Comparison of ENCODE assay signal across 28 cellular contexts in the genomic region with DNA sequence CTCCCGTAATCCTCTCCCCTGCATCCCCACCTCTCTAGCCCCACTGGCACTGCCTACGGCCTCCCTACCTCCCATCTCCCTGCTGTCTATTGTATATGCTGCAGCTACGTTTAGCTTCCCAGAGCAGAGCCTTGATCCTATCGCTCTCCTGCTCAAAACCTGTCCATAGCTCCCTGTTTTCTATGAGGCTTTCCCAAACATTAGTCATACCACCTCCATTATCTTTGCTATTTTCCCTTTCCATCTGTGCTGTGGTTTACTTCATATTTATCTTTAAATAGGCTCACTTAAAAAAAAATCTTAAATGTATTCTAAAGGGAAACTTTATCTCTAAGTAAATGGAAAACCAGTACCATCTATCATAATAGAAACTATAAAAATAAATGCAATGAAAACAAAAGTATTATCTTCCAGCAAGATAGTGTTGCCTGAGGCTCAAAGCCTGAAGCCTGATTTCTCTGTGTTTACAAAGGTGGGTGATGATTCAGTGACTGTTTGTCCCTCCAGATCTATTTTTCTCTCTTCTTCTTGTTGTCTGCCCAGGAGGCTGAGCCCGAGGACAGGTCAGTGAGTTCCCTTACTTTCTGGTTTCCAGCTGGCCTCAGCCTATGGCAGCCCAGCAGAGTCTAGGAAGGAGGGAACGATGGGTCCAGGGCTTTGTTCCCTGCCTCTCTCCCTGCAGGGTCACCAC.
DNase-seq lines count a peak whose midpoint lies in the region; ATAC-seq, FAIRE-seq and TF ChIP-seq lines count a peak whose summit lies in the region.
"Had no signal": no experiment of that assay in that cellular context is flagged by ENCODE, and none has a peak within 500 bp of the region (broad histone marks: within the 10 kb centered on the region; RNA-seq: fewer than 3 reads in every experiment).

No MANE protein-coding gene starts in this region.

- H3K27me3 Mint-ChIP-seq in CD8-positive, alpha-beta T cell (ENCODE audit: low read depth), result no peaks in the 10 kb centered on the region
- H3K27me3 Mint-ChIP-seq: IgD-negative memory B cell had no signal

- DNase-seq in A172 (ENCODE audit: low spot score), result peak; percentile 23
- no peak for DNase-seq in CD8-positive, alpha-beta T cell
- no peak for DNase-seq in RWPE2 (ENCODE audit: low spot score)
- peak; percentile 68 for DNase-seq in islet precursor cell
- no peak for DNase-seq in heart left ventricle
- no peak for DNase-seq in frontal cortex (ENCODE audit: low spot score in 2 of 2)
- DNase-seq in SKM-1 treated with dmso at 0.1 percent for 144 hours (lab: John Stamatoyannopoulos, UW; ENCODE audit: unreplicated experiment), result no peak
- DNase-seq: activated CD4-positive, alpha-beta T cell treated with anti-CD3 and anti-CD28 coated beads, Interleukin-2, amount 50 U/mL, for 1 hour; amniotic stem cell; dermis blood vessel endothelial cell; DMS53; GF-D8; immature natural killer cell; MG63; NCI-H1417 treated with DMSO at 0.1 percent for 48 hours; NCI-H2171 treated with DMSO at 0.1 percent for 48 hours; NCI-H526 treated with DMSO at 0.1 percent for 48 hours; SHP77; small intestine; stimulated activated CD4-positive, alpha-beta T cell treated with anti-CD3 and anti-CD28 coated beads, Interleukin-2, amount 100 ng/mL, for 48 hours; stimulated activated naive CD4-positive, alpha-beta T cell; thyroid gland had no signal

- CTCF ChIA-PET in CD8-positive, alpha-beta T cell (lab: Charles Lee), result no interaction called here

- H3K36me3 Mint-ChIP-seq in CD8-positive, alpha-beta T cell, result no peaks in the 10 kb centered on the region
- H3K36me3 Mint-ChIP-seq: immature natural killer cell had no signal

- H3K4me3 ChIP-seq in CD8-positive, alpha-beta T cell (ENCODE audit: low read depth, low read length), result no peak overlapping the region
- H3K4me3 ChIP-seq in RWPE2 (ENCODE audit: severe bottlenecking), result no peak overlapping the region
- H3K4me3 ChIP-seq in heart left ventricle, result no peak overlapping the region
- H3K4me3 ChIP-seq: cardiac muscle cell, HAP-1, hepatocyte, MG63, thyroid gland had no signal

- no peak for FAIRE-seq in frontal cortex (lab: Jason Lieb, UNC)
- FAIRE-seq: small intestine had no signal

- POLR2A ChIA-PET in CD8-positive, alpha-beta T cell (lab: Charles Lee), result no interaction called here

- H3K27ac ChIP-seq in CD8-positive, alpha-beta T cell (ENCODE audit: low read depth, low read length), result no peak overlapping the region
- no peak overlapping the region for H3K27ac ChIP-seq in RWPE2 (ENCODE audit: poor library complexity, severe bottlenecking)
- H3K27ac ChIP-seq in heart left ventricle, result no peak overlapping the region
- H3K27ac ChIP-seq: cardiac muscle cell, hepatocyte, thyroid gland, VCaP had no signal

- no peak overlapping the region for H3K4me3 Mint-ChIP-seq in CD8-positive, alpha-beta T cell
- H3K4me3 Mint-ChIP-seq: immature natural killer cell had no signal

- H3K9me3 Mint-ChIP-seq in CD8-positive, alpha-beta T cell, result peaks cover 3% of the 10 kb centered on the region
- H3K9me3 Mint-ChIP-seq: immature natural killer cell had no signal

- TF ChIP-seq CTCF in CD8-positive, alpha-beta T cell (IDR thresholded peaks at IDR 0.05), result no peak
- TF ChIP-seq CTCF in RWPE2 (IDR thresholded peaks at IDR 0.05; ENCODE audit: poor library complexity, severe bottlenecking) (no peak), heart left ventricle (IDR thresholded peaks at IDR 0.05) (no peak)

- intact Hi-C loops in CD8-positive, alpha-beta T cell (cut with DNase I, micrococcal nuclease), result no loop called here
- intact Hi-C loops in heart left ventricle (cut with DNase I), result no loop called here

- H3K27me3 ChIP-seq in CD8-positive, alpha-beta T cell (ENCODE audit: insufficient read depth, low read length), result no peaks in the 10 kb centered on the region
- no peaks in the 10 kb centered on the region for H3K27me3 ChIP-seq in RWPE2 (ENCODE audit: insufficient read depth, poor library complexity, severe bottlenecking)
- no peaks in the 10 kb centered on the region for H3K27me3 ChIP-seq in heart left ventricle
- H3K27me3 ChIP-seq: cardiac muscle cell, hepatocyte, MG63, thyroid gland had no signal

- 68 to 78% (median 73%) methylated on average over 6 of the region's 6 CpGs for WGBS in heart left ventricle, 4 donors

- TF ChIP-seq POLR2A in heart left ventricle (IDR thresholded peaks at IDR 0.05), result no peak

- no peaks in the 10 kb centered on the region for H3K9me3 ChIP-seq in CD8-positive, alpha-beta T cell (ENCODE audit: low read length)
- H3K9me3 ChIP-seq in RWPE2 (ENCODE audit: severe bottlenecking) (no peaks in the 10 kb centered on the region), heart left ventricle (no peaks in the 10 kb centered on the region)
- H3K9me3 ChIP-seq: HAP-1, MG63, thyroid gland had no signal

- peaks cover 92% of the 10 kb centered on the region for H3K4me1 Mint-ChIP-seq in CD8-positive, alpha-beta T cell (ENCODE audit: low read depth)

- no peak for ATAC-seq in CD8-positive, alpha-beta T cell
- ATAC-seq in RWPE2 (ENCODE audit: low read depth) (peak; percentile 53), HG02610 (IDR thresholded peaks at IDR 0.05; ENCODE audit: unreplicated experiment) (no peak), heart left ventricle (no peak)

- H3K27ac Mint-ChIP-seq in CD8-positive, alpha-beta T cell, result peak overlapping the region; percentile 33

- H3K36me3 ChIP-seq in CD8-positive, alpha-beta T cell (ENCODE audit: insufficient read depth, low read length), result no peaks in the 10 kb centered on the region
- H3K36me3 ChIP-seq in RWPE2 (ENCODE audit: low read depth) (no peaks in the 10 kb centered on the region), heart left ventricle (no peaks in the 10 kb centered on the region)
- H3K36me3 ChIP-seq: cardiac muscle cell, HAP-1, MG63, thyroid gland had no signal

- peaks cover 61% of the 10 kb centered on the region for H3K4me1 ChIP-seq in CD8-positive, alpha-beta T cell (ENCODE audit: insufficient read depth, low read length)
- H3K4me1 ChIP-seq in RWPE2 (ENCODE audit: insufficient read depth, poor library complexity, severe bottlenecking), result peaks cover 5% of the 10 kb centered on the region
- peaks cover 0 to 18% (median 4%) of the 10 kb centered on the region in 12 donors for H3K4me1 ChIP-seq in heart left ventricle
- H3K4me1 ChIP-seq: HAP-1 had no signal

Comparison
In these comparisons a context has a peak if more than half of its experiments do, and no peak if none do; other contexts are left out.
1. DNase-seq: peak in A172 (single experiment) and islet precursor cell (single experiment); none in CD8-positive, alpha-beta T cell (0 of 7), RWPE2 (single experiment), heart left ventricle (0 of 5), frontal cortex (0 of 2) and SKM-1 treated with dmso at 0.1 percent for 144 hours (single experiment).